1 cellular context compared by ENCODE assay signal in the genomic region with DNA sequence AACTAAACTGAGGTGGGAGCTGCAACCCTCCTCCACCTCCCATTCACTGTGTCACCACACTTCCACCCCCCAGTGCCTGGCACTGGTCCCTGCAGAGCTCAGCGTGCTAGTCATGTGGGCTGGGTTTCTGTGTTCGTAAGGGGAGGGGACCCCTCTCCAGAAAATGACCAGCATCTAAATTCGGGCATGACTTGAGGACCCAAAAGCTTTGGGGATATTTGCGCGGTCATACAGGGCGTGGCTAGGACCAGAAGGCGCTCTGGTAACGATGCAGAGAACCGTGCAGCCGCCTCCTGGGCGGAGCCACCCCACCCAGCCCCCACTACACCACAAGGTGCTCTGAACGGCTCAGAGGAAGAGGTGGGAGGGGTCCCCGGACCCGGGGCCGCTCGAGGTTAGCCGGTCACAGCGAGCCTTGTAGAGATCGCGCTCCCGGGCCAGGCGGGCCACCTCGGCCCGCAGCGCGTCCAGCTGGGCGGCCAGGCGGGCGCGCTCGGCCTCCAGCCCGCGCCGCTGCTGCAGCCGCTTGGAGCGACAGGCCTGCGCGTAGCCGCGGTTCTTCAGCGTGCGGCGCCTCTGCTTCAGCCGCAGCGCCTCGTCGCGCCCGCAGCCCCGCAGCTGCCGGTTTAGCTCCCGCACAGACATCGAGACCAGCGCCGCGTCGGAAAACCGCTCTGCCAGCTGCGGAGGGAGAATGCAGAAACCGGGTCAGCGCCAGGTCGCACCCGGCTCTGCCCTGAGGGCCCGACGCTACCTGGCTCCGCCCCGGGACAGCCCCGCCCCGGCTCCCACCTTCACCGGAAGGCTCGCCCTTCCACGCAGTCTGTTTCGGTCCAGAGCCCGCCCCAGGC.
TF ChIP-seq lines count a peak whose summit lies in the region.

No MANE protein-coding gene starts in this region.

TF ChIP-seq in H1, 55 proteins besides CTCF, POLR2A, EP300 and RAD21:
- no peak for TF ChIP-seq JUND (IDR thresholded peaks at IDR 0.05; ENCODE audit: low read length)
- no peak for TF ChIP-seq KDM5A (IDR thresholded peaks at IDR 0.05; ENCODE audit: low read length)
- TF ChIP-seq ASH2L (IDR thresholded peaks at IDR 0.05; ENCODE audit: low read length): no peak
- TF ChIP-seq POLR2AphosphoS5 (IDR thresholded peaks at IDR 0.05; ENCODE audit: low read depth, low read length): peak; percentile 44; the same call in 1 of the 2 replicates
- no peak for TF ChIP-seq CBX5 (IDR thresholded peaks at IDR 0.05; ENCODE audit: low read depth, low read length)
- no peak for TF ChIP-seq BRCA1 (IDR thresholded peaks at IDR 0.05; ENCODE audit: low read depth, low read length)
- TF ChIP-seq RXRA (IDR thresholded peaks at IDR 0.05; ENCODE audit: insufficient read depth, low read depth, low read length): no peak
- no peak for TF ChIP-seq SRF (IDR thresholded peaks at IDR 0.05; ENCODE audit: low read depth, low read length)
- no peak for TF ChIP-seq GABPA (IDR thresholded peaks at IDR 0.05; ENCODE audit: borderline replicate concordance, insufficient read depth, low read length)
- TF ChIP-seq TBP (IDR thresholded peaks at IDR 0.05; ENCODE audit: low read depth, low read length): peak; percentile 32; the same call in 1 of the 2 replicates
- TF ChIP-seq CREB1 (IDR thresholded peaks at IDR 0.05): 0 out of 2 replicates have a peak, but pooled peaks have one; percentile 14
- 0 out of 4 replicates have a peak, but pooled peaks of 1 of the 2 experiments have one; percentile 34 for TF ChIP-seq SIN3A (conservative IDR thresholded peaks at IDR 0.05 in 1 of 2, IDR thresholded peaks at IDR 0.05 in 1 of 2; ENCODE audit: low read depth in 1 of 2, low read length in 2 of 2)
- TF ChIP-seq GTF2F1 (IDR thresholded peaks at IDR 0.05; ENCODE audit: borderline replicate concordance, low read depth, low read length): no peak
- TF ChIP-seq POU5F1 (IDR thresholded peaks at IDR 0.05; ENCODE audit: low read depth, low read length): no peak
- TF ChIP-seq BACH1 (IDR thresholded peaks at IDR 0.05; ENCODE audit: low read length): no peak
- 0 out of 2 replicates have a peak, but pooled peaks have one; percentile 48 for TF ChIP-seq SP1 (IDR thresholded peaks at IDR 0.05; ENCODE audit: low read depth, low read length)
- no peak for TF ChIP-seq SAP30 (IDR thresholded peaks at IDR 0.05; ENCODE audit: insufficient read depth, insufficient replicate concordance, low read length)
- TF ChIP-seq, protein P1, sequence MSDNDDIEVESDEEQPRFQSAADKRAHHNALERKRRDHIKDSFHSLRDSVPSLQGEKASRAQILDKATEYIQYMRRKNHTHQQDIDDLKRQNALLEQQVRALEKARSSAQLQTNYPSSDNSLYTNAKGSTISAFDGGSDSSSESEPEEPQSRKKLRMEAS (IDR thresholded peaks at IDR 0.05): peak; percentile 47
- TF ChIP-seq CTBP2 (IDR thresholded peaks at IDR 0.05; ENCODE audit: borderline replicate concordance, insufficient read depth, insufficient read length, low read length): no peak
- TF ChIP-seq, protein P2, sequence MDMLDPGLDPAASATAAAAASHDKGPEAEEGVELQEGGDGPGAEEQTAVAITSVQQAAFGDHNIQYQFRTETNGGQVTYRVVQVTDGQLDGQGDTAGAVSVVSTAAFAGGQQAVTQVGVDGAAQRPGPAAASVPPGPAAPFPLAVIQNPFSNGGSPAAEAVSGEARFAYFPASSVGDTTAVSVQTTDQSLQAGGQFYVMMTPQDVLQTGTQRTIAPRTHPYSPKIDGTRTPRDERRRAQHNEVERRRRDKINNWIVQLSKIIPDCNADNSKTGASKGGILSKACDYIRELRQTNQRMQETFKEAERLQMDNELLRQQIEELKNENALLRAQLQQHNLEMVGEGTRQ (IDR thresholded peaks at IDR 0.05; ENCODE audit: low read length): no peak
- no peak for TF ChIP-seq KDM1A (IDR thresholded peaks at IDR 0.05; ENCODE audit: borderline replicate concordance, low read length)
- TF ChIP-seq RBBP5 (IDR thresholded peaks at IDR 0.05; ENCODE audit: borderline replicate concordance, low read depth, low read length): peak; percentile 79; the same call in 1 of the 2 replicates
- TF ChIP-seq KDM4A (IDR thresholded peaks at IDR 0.05; ENCODE audit: low read depth, low read length, severe bottlenecking): peak; percentile 79
- TF ChIP-seq PHF8 (conservative IDR thresholded peaks at IDR 0.05; ENCODE audit: low read depth, low read length): no peak
- no peak for TF ChIP-seq JUN (IDR thresholded peaks at IDR 0.05; ENCODE audit: low read depth, low read length)
- no peak for TF ChIP-seq NRF1 (IDR thresholded peaks at IDR 0.05; ENCODE audit: low read depth, low read length)
- no peak for TF ChIP-seq YY1 (IDR thresholded peaks at IDR 0.05; ENCODE audit: low read depth, low read length)
- no peak for TF ChIP-seq CEBPB (IDR thresholded peaks at IDR 0.05; ENCODE audit: low read depth, low read length)
- TF ChIP-seq RNF2 (IDR thresholded peaks at IDR 0.05; ENCODE audit: borderline replicate concordance, low read depth, low read length, missing control alignments, poor library complexity, severe bottlenecking): no peak
- TF ChIP-seq EGR1 (IDR thresholded peaks at IDR 0.05; ENCODE audit: borderline replicate concordance, low read depth, low read length): no peak
- TF ChIP-seq, protein P3, sequence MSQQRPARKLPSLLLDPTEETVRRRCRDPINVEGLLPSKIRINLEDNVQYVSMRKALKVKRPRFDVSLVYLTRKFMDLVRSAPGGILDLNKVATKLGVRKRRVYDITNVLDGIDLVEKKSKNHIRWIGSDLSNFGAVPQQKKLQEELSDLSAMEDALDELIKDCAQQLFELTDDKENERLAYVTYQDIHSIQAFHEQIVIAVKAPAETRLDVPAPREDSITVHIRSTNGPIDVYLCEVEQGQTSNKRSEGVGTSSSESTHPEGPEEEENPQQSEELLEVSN (IDR thresholded peaks at IDR 0.05): no peak
- TF ChIP-seq TAF7 (optimal IDR thresholded peaks at IDR 0.05; ENCODE audit: borderline replicate concordance, low read depth, low read length): peak; percentile 13
- TF ChIP-seq SP2 (IDR thresholded peaks at IDR 0.05; ENCODE audit: low read length): no peak
- TF ChIP-seq TAF1 (IDR thresholded peaks at IDR 0.05; ENCODE audit: low read depth, low read length): no peak
- TF ChIP-seq CHD1 (IDR thresholded peaks at IDR 0.05; ENCODE audit: low read depth, low read length): no peak
- 0 out of 4 replicates have a peak, but pooled peaks of 1 of the 2 experiments have one; percentile 49 for TF ChIP-seq HDAC2 (IDR thresholded peaks at IDR 0.05; ENCODE audit: borderline replicate concordance in 1 of 2, low read depth in 2 of 2, low read length in 2 of 2)
- TF ChIP-seq, protein P4, sequence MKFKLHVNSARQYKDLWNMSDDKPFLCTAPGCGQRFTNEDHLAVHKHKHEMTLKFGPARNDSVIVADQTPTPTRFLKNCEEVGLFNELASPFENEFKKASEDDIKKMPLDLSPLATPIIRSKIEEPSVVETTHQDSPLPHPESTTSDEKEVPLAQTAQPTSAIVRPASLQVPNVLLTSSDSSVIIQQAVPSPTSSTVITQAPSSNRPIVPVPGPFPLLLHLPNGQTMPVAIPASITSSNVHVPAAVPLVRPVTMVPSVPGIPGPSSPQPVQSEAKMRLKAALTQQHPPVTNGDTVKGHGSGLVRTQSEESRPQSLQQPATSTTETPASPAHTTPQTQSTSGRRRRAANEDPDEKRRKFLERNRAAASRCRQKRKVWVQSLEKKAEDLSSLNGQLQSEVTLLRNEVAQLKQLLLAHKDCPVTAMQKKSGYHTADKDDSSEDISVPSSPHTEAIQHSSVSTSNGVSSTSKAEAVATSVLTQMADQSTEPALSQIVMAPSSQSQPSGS (IDR thresholded peaks at IDR 0.05; ENCODE audit: low read length): no peak
- TF ChIP-seq FOSL1 (IDR thresholded peaks at IDR 0.05; ENCODE audit: insufficient read depth, low read depth, low read length): no peak
- no peak for TF ChIP-seq SUZ12 (IDR thresholded peaks at IDR 0.05; ENCODE audit: low read length)
- TF ChIP-seq ZNF274 (IDR thresholded peaks at IDR 0.05; ENCODE audit: borderline replicate concordance, extremely low read depth, low read length): no peak
- no peak; the same call in 1 of the 2 replicates for TF ChIP-seq MAFK (IDR thresholded peaks at IDR 0.05; ENCODE audit: low read depth, low read length)
- no peak for TF ChIP-seq TCF12 (IDR thresholded peaks at IDR 0.05; ENCODE audit: low read depth, low read length)
- TF ChIP-seq CBX8 (IDR thresholded peaks at IDR 0.05; ENCODE audit: borderline replicate concordance, low read depth, low read length): no peak
- TF ChIP-seq CHD2 (IDR thresholded peaks at IDR 0.05; ENCODE audit: low read length): no peak
- TF ChIP-seq EZH2 (IDR thresholded peaks at IDR 0.05; ENCODE audit: low read depth, low read length, severe bottlenecking): peak; percentile 43
- TF ChIP-seq HDAC6 (IDR thresholded peaks at IDR 0.05; ENCODE audit: low read depth, low read length): no peak
- TF ChIP-seq, protein P5, sequence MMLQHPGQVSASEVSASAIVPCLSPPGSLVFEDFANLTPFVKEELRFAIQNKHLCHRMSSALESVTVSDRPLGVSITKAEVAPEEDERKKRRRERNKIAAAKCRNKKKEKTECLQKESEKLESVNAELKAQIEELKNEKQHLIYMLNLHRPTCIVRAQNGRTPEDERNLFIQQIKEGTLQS (IDR thresholded peaks at IDR 0.05; ENCODE audit: insufficient read depth, low read depth, low read length): no peak
